8 cellular contexts compared by ENCODE assay signal in the genomic region with DNA sequence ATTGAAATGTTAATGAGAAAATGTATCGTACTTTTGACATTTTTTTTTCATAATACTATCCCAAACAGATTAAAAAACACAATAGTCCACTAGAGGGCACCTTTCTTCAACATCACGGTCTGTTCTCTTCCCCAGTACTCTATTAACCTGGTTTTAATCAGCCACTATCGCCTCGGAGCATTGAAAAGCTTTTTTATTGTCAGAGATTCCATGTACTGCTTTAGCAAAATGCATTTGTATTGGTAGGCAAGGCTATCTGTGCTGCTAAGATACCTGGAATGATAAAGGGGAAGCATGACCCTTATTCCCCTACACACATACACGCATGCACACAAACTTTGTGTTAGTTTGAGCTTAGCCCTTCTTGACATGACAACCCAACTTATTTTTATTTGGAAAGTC. TPM values are rescaled to one million over a fixed set of nuclear protein-coding genes. Genes with fewer than 3 reads are reported as not detected.
DNase-seq lines count a peak whose midpoint lies in the region; ATAC-seq, FAIRE-seq and TF ChIP-seq lines count a peak whose summit lies in the region.
"Had no signal": no experiment of that assay in that cellular context is flagged by ENCODE, and none has a peak within 500 bp of the region (broad histone marks: within the 10 kb centered on the region; RNA-seq: fewer than 3 reads in every experiment).

No MANE protein-coding gene starts in this region.

- no peak overlapping the region for H3K9ac ChIP-seq in colonic mucosa (ENCODE audit: low read depth in 2 of 2, low read length in 2 of 2)
- H3K9ac ChIP-seq in muscle layer of colon (ENCODE audit: low read length), result peak overlapping the region; percentile 15

- no peak overlapping the region for H3K27ac Mint-ChIP-seq in immature natural killer cell
- H3K27ac Mint-ChIP-seq: activated naive CD8-positive, alpha-beta T cell treated with anti-CD3 and anti-CD28 coated beads, Interleukin-2, amount 10 ng/mL, durations not matched to agents 7 days and 5 days had no signal

- H3K4me3 ChIP-seq in colonic mucosa, result no peak overlapping the region
- no peak overlapping the region for H3K4me3 ChIP-seq in muscle layer of colon (ENCODE audit: low read depth in 1 of 2, low read length in 2 of 2)

- H3K36me3 Mint-ChIP-seq in immature natural killer cell, result no peaks in the 10 kb centered on the region
- H3K36me3 Mint-ChIP-seq: activated naive CD8-positive, alpha-beta T cell treated with anti-CD3 and anti-CD28 coated beads, Interleukin-2, amount 10 ng/mL, durations not matched to agents 7 days and 5 days had no signal

- DNase-seq in GM12891 (ENCODE audit: insufficient read length, low spot score) (peak; percentile 21), NCI-H82 treated with DMSO at 0.1 percent for 48 hours (lab: John Stamatoyannopoulos, UW; ENCODE audit: unreplicated experiment) (peak; percentile 64), colonic mucosa (no peak), immature natural killer cell (no peak)
- DNase-seq: activated naive CD8-positive, alpha-beta T cell treated with anti-CD3 and anti-CD28 coated beads, Interleukin-2, amount 10 ng/mL, durations not matched to agents 7 days and 5 days had no signal

- peak; percentile 89 for FAIRE-seq in GM12891 (lab: Jason Lieb, UNC)

- H3K9me3 ChIP-seq in colonic mucosa (no peaks in the 10 kb centered on the region), muscle layer of colon (ENCODE audit: low read length) (no peaks in the 10 kb centered on the region)

- ATAC-seq in HG03565 (IDR thresholded peaks at IDR 0.05; ENCODE audit: unreplicated experiment), result peak; percentile 39
- no peak for ATAC-seq in GM19397 (IDR thresholded peaks at IDR 0.05; ENCODE audit: unreplicated experiment)

- H3K27me3 Mint-ChIP-seq in immature natural killer cell (ENCODE audit: low read depth in 3 of 3), result peaks cover 0 to 5% (median 0%) of the 10 kb centered on the region in 3 donors

- no peak overlapping the region for H3K4me3 Mint-ChIP-seq in immature natural killer cell
- H3K4me3 Mint-ChIP-seq: activated naive CD8-positive, alpha-beta T cell treated with anti-CD3 and anti-CD28 coated beads, Interleukin-2, amount 10 ng/mL, durations not matched to agents 7 days and 5 days had no signal

- H3K36me3 ChIP-seq in colonic mucosa (no peaks in the 10 kb centered on the region), muscle layer of colon (ENCODE audit: insufficient read depth, low read length) (no peaks in the 10 kb centered on the region)

- H3K27me3 ChIP-seq in colonic mucosa (no peaks in the 10 kb centered on the region), muscle layer of colon (ENCODE audit: control insufficient read depth in 1 of 2, insufficient read depth in 2 of 2, low read length in 2 of 2) (no peaks in the 10 kb centered on the region)

- H3K9me3 Mint-ChIP-seq in immature natural killer cell, result no peaks in the 10 kb centered on the region
- H3K9me3 Mint-ChIP-seq: activated naive CD8-positive, alpha-beta T cell treated with anti-CD3 and anti-CD28 coated beads, Interleukin-2, amount 10 ng/mL, durations not matched to agents 7 days and 5 days had no signal

- intact Hi-C loops in colonic mucosa (cut with DNase I), result loop anchor here (5.0 kb wide), 1 partner anchor 179 kb away; no protein-coding TSS in a partner anchor

- H3K4me1 ChIP-seq in colonic mucosa (no peaks in the 10 kb centered on the region), muscle layer of colon (ENCODE audit: insufficient read depth, low read length) (peaks cover 51% of the 10 kb centered on the region)

- TF ChIP-seq POLR2A in GM12891 (IDR thresholded peaks at IDR 0.05; ENCODE audit: low read depth, low read length), result no peak

- H3K27ac ChIP-seq in colonic mucosa, result no peak overlapping the region
- H3K27ac ChIP-seq in muscle layer of colon (ENCODE audit: low read depth, low read length), result peak overlapping the region; percentile 29

- no peaks in the 10 kb centered on the region for H3K4me1 Mint-ChIP-seq in immature natural killer cell
- H3K4me1 Mint-ChIP-seq: activated naive CD8-positive, alpha-beta T cell treated with anti-CD3 and anti-CD28 coated beads, Interleukin-2, amount 10 ng/mL, durations not matched to agents 7 days and 5 days had no signal

- peak; percentile 50 for TF ChIP-seq CTCF in colonic mucosa (IDR thresholded peaks at IDR 0.05)

TF ChIP-seq in GM12891, 5 proteins besides CTCF, POLR2A, EP300 and RAD21:
- no peak for TF ChIP-seq SPI1 (IDR thresholded peaks at IDR 0.05; ENCODE audit: low read depth, low read length)
- no peak for TF ChIP-seq POLR2AphosphoS5 (IDR thresholded peaks at IDR 0.05; ENCODE audit: low read depth, low read length)
- no peak for TF ChIP-seq TAF1 (IDR thresholded peaks at IDR 0.05; ENCODE audit: low read depth, low read length)
- TF ChIP-seq PAX5 (IDR thresholded peaks at IDR 0.05; ENCODE audit: insufficient read depth, low read length, severe bottlenecking), result no peak
- no peak for TF ChIP-seq POU2F2 (IDR thresholded peaks at IDR 0.05; ENCODE audit: low read depth, low read length)

RNA-seq across cellular contexts. Expression of a gene that starts 11.1 kb away (rescaled TPM):
- 2.8 TPM for polyA plus RNA-seq in GM12891 (2012; ENCODE audit: low read depth, missing spikeins)
- 1 to 10 TPM in 1 of 2 donors, under 1 TPM in 1; 0.35 to 2.5 TPM for total RNA-seq in colonic mucosa
- polyA plus RNA-seq in immature natural killer cell, result not detected
- total RNA-seq: activated naive CD8-positive, alpha-beta T cell treated with anti-CD3 and anti-CD28 coated beads, Interleukin-2, amount 10 ng/mL, durations not matched to agents 7 days and 5 days had no signal

Comparison
In these comparisons a context has a peak if more than half of its experiments do, and no peak if none do; other contexts are left out.
1. DNase-seq: peak in GM12891 (single experiment) and NCI-H82 treated with DMSO at 0.1 percent for 48 hours (single experiment); none in colonic mucosa (single experiment) and immature natural killer cell (0 of 3).